15 cellular contexts compared by ENCODE assay signal in the genomic region with DNA sequence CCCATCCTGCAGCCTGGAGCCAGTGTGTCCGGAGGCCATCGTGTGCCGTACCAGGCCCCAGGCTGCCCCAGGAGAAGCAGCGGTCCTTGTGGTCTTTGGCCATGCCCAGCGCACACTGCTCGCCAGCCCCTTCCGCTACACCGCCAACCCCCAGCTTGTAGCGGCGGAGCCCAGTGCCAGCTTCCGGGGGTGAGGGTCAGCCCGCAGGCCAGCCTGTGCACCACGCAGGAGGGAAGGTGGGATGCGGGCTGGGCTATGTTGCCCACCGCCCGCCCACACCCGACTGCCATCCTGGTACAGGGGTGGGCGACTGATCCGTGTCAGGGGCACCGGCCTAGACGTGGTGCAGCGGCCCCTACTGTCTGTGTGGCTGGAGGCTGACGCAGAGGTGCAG. TPM values are rescaled to one million over a fixed set of nuclear protein-coding genes. Genes with fewer than 3 reads are reported as not detected.
"Had no signal": no experiment of that assay in that cellular context is flagged by ENCODE, and none has a peak within 500 bp of the region (broad histone marks: within the 10 kb centered on the region; RNA-seq: fewer than 3 reads in every experiment).

No MANE protein-coding gene starts in this region.

- FAIRE-seq: colon had no signal

- H3K27ac ChIP-seq: adrenal gland, cardiac muscle cell had no signal

- ATAC-seq: left ventricle myocardium superior; stimulated activated memory B cell treated with anti-CD40 and anti-IgM and Interleukin-4, amounts not matched to agents 10 μg/mL and 1 μg/mL and 100 μg/mL, for 72 hours; WTC11 had no signal

- H3K4me1 ChIP-seq: adrenal gland had no signal

- DNase-seq: activated CD4-positive, alpha-beta T cell treated with anti-CD3 and anti-CD28 coated beads, Interleukin-2, amount 50 U/mL, for 1 hour; activated CD8-positive, alpha-beta memory T cell treated with anti-CD3 and anti-CD28 coated beads for 24 hours; activated T-cell treated with anti-CD3 and anti-CD28 coated beads for 4 hours; adrenal gland; foreskin fibroblast; hypothalamus; left ventricle myocardium superior; mesendoderm; occipital lobe; stimulated activated CD4-positive, alpha-beta T cell treated with anti-CD3 and anti-CD28 coated beads, Interleukin-2, amount 100 ng/mL, for 48 hours; T-helper 2 cell had no signal

- H3K27me3 ChIP-seq: adrenal gland, cardiac muscle cell had no signal

- H3K9me3 ChIP-seq: adrenal gland had no signal

- H3K4me3 ChIP-seq: adrenal gland, cardiac muscle cell had no signal

- H3K36me3 ChIP-seq: cardiac muscle cell had no signal

RNA-seq across cellular contexts. Expression of gene SRPK3, which starts 7.6 kb away (rescaled TPM):
- total RNA-seq: cardiac muscle cell, WTC11 had no signal
